Comparison of ENCODE assay signal across 8 cellular contexts in the genomic region with DNA sequence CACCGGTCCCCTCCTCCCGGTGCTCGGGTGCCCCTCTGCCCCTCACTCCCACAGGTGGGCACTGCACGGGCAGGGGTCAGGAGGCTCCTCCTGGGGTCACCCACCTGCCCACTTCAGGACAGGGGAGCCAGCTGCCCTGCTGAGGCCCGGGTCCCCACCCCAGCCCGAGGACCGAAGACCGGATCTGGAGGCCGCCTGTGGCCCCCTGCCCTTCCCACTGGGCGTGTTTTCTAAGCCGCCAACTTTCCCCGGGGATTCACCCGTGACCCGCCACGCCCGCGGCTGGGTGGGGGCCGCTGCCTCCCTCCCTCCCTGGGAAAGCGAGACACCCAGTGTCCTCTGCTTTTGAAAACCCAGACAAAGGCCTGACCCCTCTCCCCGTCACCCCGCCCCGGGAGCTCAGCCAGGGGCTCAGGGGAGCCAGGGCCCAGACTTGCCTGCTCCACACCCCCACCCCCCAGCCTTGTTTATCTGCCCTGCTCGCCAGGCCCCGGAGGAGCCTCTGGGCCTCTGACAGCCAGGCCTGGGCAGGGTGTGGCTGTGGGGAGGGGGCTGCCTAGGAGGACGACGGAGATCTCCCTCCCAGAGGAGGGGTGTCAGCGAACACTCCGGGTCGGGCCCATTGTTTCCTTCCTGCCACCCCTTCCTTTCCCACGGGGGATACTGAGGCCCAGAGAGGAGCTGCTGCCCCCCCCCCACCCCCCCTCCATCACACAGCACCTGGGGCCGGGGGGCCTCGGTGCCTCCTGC. TPM values are rescaled to one million over a fixed set of nuclear protein-coding genes. Genes with fewer than 3 reads are reported as not detected.
DNase-seq lines count a peak whose midpoint lies in the region; TF ChIP-seq lines count a peak whose summit lies in the region.

No MANE protein-coding gene starts in this region.

- DNase-seq in GM03348 (ENCODE audit: low spot score) (peak; percentile 61), choroid plexus epithelial cell (ENCODE audit: low read depth) (no peak), kidney epithelial cell (ENCODE audit: low read depth) (no peak), retinal pigment epithelial cell (ENCODE audit: low read depth) (no peak), DMS53 treated with DMSO at 0.1 percent for 48 hours (lab: John Stamatoyannopoulos, UW; ENCODE audit: unreplicated experiment) (no peak), iPS-NIHi11 (ENCODE audit: low spot score) (no peak), Kasumi-1 (lab: John Stamatoyannopoulos, UW) (no peak)
- DNase-seq in stimulated activated CD4-positive, alpha-beta T cell treated with anti-CD3 and anti-CD28 coated beads, Interleukin-1b, Interleukin-23, amount 100 ng/mL, for 48 hours, result no peak

- H3K4me3 ChIP-seq in choroid plexus epithelial cell (ENCODE audit: low read depth, low read length) (peak overlapping the region; percentile 59), kidney epithelial cell (ENCODE audit: low read depth, low read length) (peak overlapping the region; percentile 60), retinal pigment epithelial cell (ENCODE audit: low read length) (peak overlapping the region; percentile 52)

- H3K36me3 ChIP-seq in kidney epithelial cell (ENCODE audit: control insufficient read depth, insufficient read depth, low read length), result no peaks in the 10 kb centered on the region

- TF ChIP-seq CTCF in choroid plexus epithelial cell (conservative IDR thresholded peaks at IDR 0.05; ENCODE audit: low read depth, low read length) (no peak), kidney epithelial cell (IDR thresholded peaks at IDR 0.05; ENCODE audit: insufficient read depth, low read length, poor library complexity, severe bottlenecking) (no peak), retinal pigment epithelial cell (conservative IDR thresholded peaks at IDR 0.05; ENCODE audit: low read depth, low read length) (no peak)

- H3K27me3 ChIP-seq in kidney epithelial cell (ENCODE audit: control insufficient read depth, insufficient read depth, low read length), result peaks cover 6% of the 10 kb centered on the region

RNA-seq across cellular contexts. Expression of a gene that starts 1.4 kb away (rescaled TPM):
- total RNA-seq in kidney epithelial cell, result 42.8 and 49.8 TPM in 2 replicates

RNA-seq across cellular contexts. Expression of a gene that starts 14.9 kb away (rescaled TPM):
- total RNA-seq in kidney epithelial cell, result not detected in 2 replicates

RNA-seq across cellular contexts. Expression of a gene that starts 33.9 kb away (rescaled TPM):
- total RNA-seq in kidney epithelial cell, result 378 and 504 TPM in 2 replicates

RNA-seq across cellular contexts. Expression of a gene that starts 40.8 kb away (rescaled TPM):
- 45.6 and 52.4 TPM in 2 replicates for total RNA-seq in kidney epithelial cell

RNA-seq across cellular contexts. Expression of a gene that starts 47.1 kb away (rescaled TPM):
- total RNA-seq in kidney epithelial cell, result 77.6 and 107 TPM in 2 replicates
